1 cellular context compared by ENCODE assay signal in the genomic region with DNA sequence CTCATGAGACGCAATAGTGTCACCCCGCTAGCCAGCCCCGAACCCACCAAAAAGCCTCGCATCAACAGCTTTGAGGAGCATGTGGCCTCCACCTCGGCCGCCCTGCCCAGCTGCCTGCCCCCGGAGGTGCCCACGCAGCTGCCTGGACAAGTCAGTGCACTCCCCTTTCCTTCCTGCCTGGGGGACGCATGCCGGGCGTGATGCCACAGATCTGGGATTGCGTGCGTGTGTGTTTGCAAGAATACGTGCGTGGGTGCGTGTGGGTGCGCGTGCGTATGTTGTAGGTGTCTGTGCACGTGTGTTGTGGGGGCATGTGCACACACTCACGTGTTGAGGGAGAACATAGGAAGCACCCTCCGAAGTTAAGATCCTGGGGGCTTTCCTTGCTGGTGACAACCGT.
TF ChIP-seq lines count a peak whose summit lies in the region.

No MANE protein-coding gene starts in this region.

TF ChIP-seq in IMR-90, 13 proteins besides CTCF, POLR2A, EP300 and RAD21:
- TF ChIP-seq MXI1 (IDR thresholded peaks at IDR 0.05; ENCODE audit: borderline replicate concordance, low read depth, low read length) (no peak), MAFK (IDR thresholded peaks at IDR 0.05; ENCODE audit: low read depth, low read length) (no peak), SMC3 (IDR thresholded peaks at IDR 0.05; ENCODE audit: low read depth, low read length) (no peak), MAZ (IDR thresholded peaks at IDR 0.05; ENCODE audit: borderline replicate concordance, low read depth, low read length) (no peak), USF2 (IDR thresholded peaks at IDR 0.05; ENCODE audit: low read depth, low read length) (no peak), CEBPB (IDR thresholded peaks at IDR 0.05; ENCODE audit: low read depth, low read length) (no peak), CHD1 (IDR thresholded peaks at IDR 0.05; ENCODE audit: low read depth, low read length) (no peak), NFE2L2 (IDR thresholded peaks at IDR 0.05; ENCODE audit: low read depth, low read length) (no peak), RFX5 (IDR thresholded peaks at IDR 0.05; ENCODE audit: low read depth, low read length) (no peak), FOS (IDR thresholded peaks at IDR 0.05; ENCODE audit: low read depth, low read length) (no peak), RCOR1 (IDR thresholded peaks at IDR 0.05; ENCODE audit: insufficient replicate concordance, low read length) (no peak), BHLHE40 (IDR thresholded peaks at IDR 0.05; ENCODE audit: low read depth, low read length) (no peak)
- TF ChIP-seq, protein P1, sequence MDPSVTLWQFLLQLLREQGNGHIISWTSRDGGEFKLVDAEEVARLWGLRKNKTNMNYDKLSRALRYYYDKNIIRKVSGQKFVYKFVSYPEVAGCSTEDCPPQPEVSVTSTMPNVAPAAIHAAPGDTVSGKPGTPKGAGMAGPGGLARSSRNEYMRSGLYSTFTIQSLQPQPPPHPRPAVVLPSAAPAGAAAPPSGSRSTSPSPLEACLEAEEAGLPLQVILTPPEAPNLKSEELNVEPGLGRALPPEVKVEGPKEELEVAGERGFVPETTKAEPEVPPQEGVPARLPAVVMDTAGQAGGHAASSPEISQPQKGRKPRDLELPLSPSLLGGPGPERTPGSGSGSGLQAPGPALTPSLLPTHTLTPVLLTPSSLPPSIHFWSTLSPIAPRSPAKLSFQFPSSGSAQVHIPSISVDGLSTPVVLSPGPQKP (IDR thresholded peaks at IDR 0.05; ENCODE audit: borderline replicate concordance, low read depth, low read length): no peak
TF ChIP-seq in IMR-90: peak in this region for 0.
